ENCODE assay signal across 8 cellular contexts in genomic region chr3:157130138-157130880, GRCh38. TPM values are rescaled to one million over a fixed set of nuclear protein-coding genes. Genes with fewer than 3 reads are reported as not detected.
A peak's percentile ranks its signal among the peaks of the same experiment; 100 is the strongest.
DNase-seq lines count a peak whose midpoint lies in the region; ATAC-seq, FAIRE-seq and TF ChIP-seq lines count a peak whose summit lies in the region.

No MANE protein-coding gene starts in this region.

- 6% methylated on average over 17 of the region's 24 CpGs for WGBS in A549 (ENCODE audit: missing lambda C conversion rate)
- WGBS in H9 (ENCODE audit: extremely low coverage, insufficient read length, low lambda C conversion rate) = no CpG with 5 or more reads among the region's 24 CpGs
- 13 to 19% methylated on average over 6 to 10 of the region's 24 CpGs for WGBS in gastroesophageal sphincter (ENCODE audit: low coverage in 1 of 2), 2 donors

- H2AFZ ChIP-seq in H9 (ENCODE audit: low read length) = peak overlapping the region; percentile 53
- H2AFZ ChIP-seq in PC-9 = peak overlapping the region; percentile 39

- peak overlapping the region; percentile 2 for H3K9ac ChIP-seq in H9 (ENCODE audit: extremely low read depth, insufficient read length, low read length)

- CTCF ChIA-PET in A549 (lab: Yijun Ruan, JAX) (interaction anchor here (0.6 to 10.9 kb wide), 19 partner anchors 12 to 980 kb away, joined by 3 to 100 read pairs (median 6); partner anchors contain the start of genes SSR3 and TIPARP), PC-9 (lab: Charles Lee) (interaction anchor here (0.5 to 1.0 kb wide), 4 partner anchors 41 to 412 kb away, joined by 3 read pairs; no protein-coding TSS in a partner anchor)

- TF ChIP-seq CTCF in A549 (IDR thresholded peaks at IDR 0.05) = peak; percentile 83
- TF ChIP-seq CTCF in H9 (conservative IDR thresholded peaks at IDR 0.05) = peak; percentile 89
- TF ChIP-seq CTCF in PC-9 (conservative IDR thresholded peaks at IDR 0.05) = peak; percentile 94
- peak; percentile 41 to 61 (median 52) for TF ChIP-seq CTCF in gastroesophageal sphincter (IDR thresholded peaks at IDR 0.05)
- TF ChIP-seq CTCF in osteocyte (IDR thresholded peaks at IDR 0.05) = peak; percentile 78
- peak; percentile 32 to 38 for TF ChIP-seq CTCF in tibial artery (IDR thresholded peaks at IDR 0.05)

- H3K36me3 ChIP-seq in PC-9 (ENCODE audit: low read depth) (no peaks in the 10 kb centered on the region), gastroesophageal sphincter (no peaks in the 10 kb centered on the region), tibial artery (no peaks in the 10 kb centered on the region)

- H4K20me1 ChIP-seq in H9 (ENCODE audit: control insufficient read depth, insufficient read depth, insufficient read length) (no peaks in the 10 kb centered on the region), PC-9 (ENCODE audit: insufficient read depth) (no peaks in the 10 kb centered on the region)

- H3K9me3 ChIP-seq in A549 = no peaks in the 10 kb centered on the region
- no peaks in the 10 kb centered on the region for H3K9me3 ChIP-seq in H9 (ENCODE audit: control insufficient read depth, low read depth, low read length)
- H3K9me3 ChIP-seq in PC-9 (ENCODE audit: insufficient read depth, low read depth) = no peaks in the 10 kb centered on the region
- H3K9me3 ChIP-seq in gastroesophageal sphincter = no peaks in the 10 kb centered on the region
- H3K9me3 ChIP-seq in tibial artery = no peaks in the 10 kb centered on the region

- no peak overlapping the region for H3K23ac ChIP-seq in H9 (ENCODE audit: insufficient read length, low read depth, low read length)

- H3K9me2 ChIP-seq in PC-9 (ENCODE audit: insufficient read depth) = no peaks in the 10 kb centered on the region

- intact Hi-C loops in PC-9 (cut with micrococcal nuclease; ENCODE audit: unreplicated experiment) = loop anchor here (1.0 to 10.0 kb wide), 9 partner anchors 49 to 979 kb away; partner anchors contain the start of genes LEKR1, SSR3 and TIPARP
- intact Hi-C loops in tibial artery (cut with DNase I; ENCODE audit: low total_unique reads) = loop anchor here (5.0 to 10.0 kb wide), 2 partner anchors 306 to 578 kb away; partner anchors contain the start of gene LEKR1

- no peak overlapping the region; the same call in 1 of the 2 replicates for H3K4ac ChIP-seq in H9 (ENCODE audit: low read depth, low read length)

- TF ChIP-seq POLR2A in A549 (IDR thresholded peaks at IDR 0.05; ENCODE audit: low read length) (no peak), gastroesophageal sphincter (IDR thresholded peaks at IDR 0.05) (no peak)

- no peak overlapping the region for H2BK120ac ChIP-seq in H9 (ENCODE audit: low read depth, low read length, poor library complexity, severe bottlenecking)

- no TSS peak for BruUV-seq in PC-9 (replicated peaks; lab: Mats Ljungman, UMichigan)

- POLR2A ChIA-PET in A549 (lab: Yijun Ruan, JAX) (interaction anchor here (1.0 to 8.0 kb wide), 2 partner anchors 42 to 456 kb away, joined by 3 to 69 read pairs; partner anchors contain the start of gene TIPARP), PC-9 (lab: Charles Lee; ENCODE audit: unreplicated experiment) (interaction anchor here (0.6 to 1.4 kb wide), 4 partner anchors 30 to 94 kb away, joined by 3 to 18 read pairs (median 4); no protein-coding TSS in a partner anchor)

- no peak overlapping the region for H3T11ph ChIP-seq in H9 (ENCODE audit: low read length)

- H3K79me1 ChIP-seq in H9 (ENCODE audit: insufficient read depth, low read depth, low read length, poor library complexity, severe bottlenecking) = no peaks in the 10 kb centered on the region

- H3K27ac ChIP-seq in A549 = peak overlapping the region; percentile 77 to 80
- H3K27ac ChIP-seq in H9 (ENCODE audit: insufficient read length, low read depth, low read length) = no peak overlapping the region
- H3K27ac ChIP-seq in PC-9 = peak overlapping the region; percentile 94
- H3K27ac ChIP-seq in gastroesophageal sphincter = peak overlapping the region in 3 of 4 donors; percentile 67 to 78 (median 74)
- peak overlapping the region; percentile 72 to 87 for H3K27ac ChIP-seq in tibial artery

- H3F3A ChIP-seq in PC-9 (ENCODE audit: insufficient read depth, low read depth) = peaks cover 64% of the 10 kb centered on the region

- H3K56ac ChIP-seq in H9 (ENCODE audit: insufficient read length, low read depth, low read length) = no peak overlapping the region

- H3K9me3 Mint-ChIP-seq in H9 (no peaks in the 10 kb centered on the region), osteocyte (ENCODE audit: unreplicated experiment) (no peaks in the 10 kb centered on the region)

- peak overlapping the region; percentile 65 for H3K18ac ChIP-seq in H9 (ENCODE audit: insufficient read length, low read depth, low read length)

- H4K5ac ChIP-seq in H9 (ENCODE audit: insufficient read length, low read depth, low read length) = no peak overlapping the region

- peaks cover 7% of the 10 kb centered on the region for H3K27me3 Mint-ChIP-seq in H9 (ENCODE audit: low read depth)
- H3K27me3 Mint-ChIP-seq in osteocyte (ENCODE audit: unreplicated experiment) = no peaks in the 10 kb centered on the region

- H3K27me3 ChIP-seq in H9 (ENCODE audit: insufficient read depth, low read length) = no peaks in the 10 kb centered on the region
- H3K27me3 ChIP-seq in PC-9 (ENCODE audit: insufficient read depth, low read depth) = no peaks in the 10 kb centered on the region
- H3K27me3 ChIP-seq in gastroesophageal sphincter = no peaks in the 10 kb centered on the region
- H3K27me3 ChIP-seq in tibial artery = no peaks in the 10 kb centered on the region

- H3K79me2 ChIP-seq in H9 (ENCODE audit: insufficient read depth, low read length) (no peaks in the 10 kb centered on the region), PC-9 (ENCODE audit: low read depth) (no peaks in the 10 kb centered on the region)

- H3K23me2 ChIP-seq in H9 (ENCODE audit: insufficient read length, low read depth, low read length, poor library complexity, severe bottlenecking) = no peaks in the 10 kb centered on the region

- TF ChIP-seq EP300 in A549 (IDR thresholded peaks at IDR 0.05) (peak in 1 of 2 experiments; percentile 44; a peak in 1 of 5 replicates), gastroesophageal sphincter (IDR thresholded peaks at IDR 0.05) (no peak)

- peak; percentile 75 to 85 for DNase-seq in A549 (ENCODE audit: low read depth in 1 of 2, low spot score in 1 of 2)
- DNase-seq in H9 = peak; percentile 79
- DNase-seq in PC-9 = peak; percentile 92 to 98
- DNase-seq in activated effector memory CD4-positive, alpha-beta T cell treated with anti-CD3 and anti-CD28 coated beads, Interleukin-2, amount 50 U/mL, for 16 hours = peak; percentile 88
- DNase-seq in osteocyte (ENCODE audit: extremely low spot score, unreplicated experiment) = no peak
- DNase-seq in tibial artery = peak; percentile 63 to 76

- peak; percentile 77 to 87 for TF ChIP-seq RAD21 in A549 (conservative IDR thresholded peaks at IDR 0.05 in 1 of 2, IDR thresholded peaks at IDR 0.05 in 1 of 2)

- H2AK5ac ChIP-seq in H9 (ENCODE audit: insufficient read length, low read length) = no peak overlapping the region

- no peak overlapping the region for H2BK20ac ChIP-seq in H9 (ENCODE audit: low read depth, low read length, poor library complexity, severe bottlenecking)

- peaks cover 66% of the 10 kb centered on the region for H3K4me1 ChIP-seq in A549
- H3K4me1 ChIP-seq in H9 (ENCODE audit: insufficient read depth, low read length) = peaks cover 2% of the 10 kb centered on the region; the same call in 1 of the 2 replicates
- peaks cover 81% of the 10 kb centered on the region for H3K4me1 ChIP-seq in PC-9 (replicated peaks; ENCODE audit: insufficient read depth)
- peaks cover 0 to 62% (median 13%) of the 10 kb centered on the region in 3 donors for H3K4me1 ChIP-seq in gastroesophageal sphincter
- H3K4me1 ChIP-seq in tibial artery = peaks cover 0 to 51% (median 38%) of the 10 kb centered on the region in 4 donors

- H4K8ac ChIP-seq in H9 (replicated peaks; ENCODE audit: insufficient read length, low read depth, low read length) = no peak overlapping the region

- H2BK5ac ChIP-seq in H9 (ENCODE audit: insufficient read length, low read length) = no peak overlapping the region

- H3K14ac ChIP-seq in H9 (ENCODE audit: insufficient read depth, low read length) = peak overlapping the region; percentile 77

- peak overlapping the region; percentile 8 for H4K91ac ChIP-seq in H9 (ENCODE audit: insufficient read length, low read depth, low read length)

- no peaks in the 10 kb centered on the region for H3K36me3 Mint-ChIP-seq in H9 (ENCODE audit: insufficient read depth in 1 of 3, low read depth in 3 of 3)
- no peaks in the 10 kb centered on the region for H3K36me3 Mint-ChIP-seq in osteocyte (ENCODE audit: unreplicated experiment)

- H3K27ac Mint-ChIP-seq in H9 (peak overlapping the region; percentile 15 to 75 (median 34)), osteocyte (ENCODE audit: unreplicated experiment) (peak overlapping the region; percentile 94)

- peak overlapping the region; percentile 82 for H3K4me2 ChIP-seq in A549
- peak overlapping the region; percentile 34 for H3K4me2 ChIP-seq in H9 (ENCODE audit: insufficient read depth, insufficient read length, low read length)
- H3K4me2 ChIP-seq in PC-9 = peak overlapping the region; percentile 88

- H3K4me3 ChIP-seq in A549 (peak overlapping the region; percentile 2; the same call in 1 of the 3 replicates), PC-9 (peak overlapping the region; percentile 43), gastroesophageal sphincter (peak overlapping the region in 1 of 2 donors; percentile 27), tibial artery (no peak overlapping the region)

- ATAC-seq in A549 (peak; percentile 60 to 68), gastroesophageal sphincter (peak; percentile 44), GM21737 (IDR thresholded peaks at IDR 0.05; ENCODE audit: unreplicated experiment) (no peak)

- H2BK15ac ChIP-seq in H9 (ENCODE audit: low read depth, low read length) = no peak overlapping the region

- no peak for FAIRE-seq in A549 (lab: Jason Lieb, UNC)

- H2BK12ac ChIP-seq in H9 (ENCODE audit: insufficient read length, low read depth, low read length) = no peak overlapping the region

- H3K4me3 Mint-ChIP-seq in H9 = peak overlapping the region; percentile 39 to 53
- H3K4me3 Mint-ChIP-seq in osteocyte (ENCODE audit: unreplicated experiment) = peak overlapping the region; percentile 42

- H3K4me1 Mint-ChIP-seq in H9 (peaks cover 25 to 36% of the 10 kb centered on the region in 2 experiments), osteocyte (ENCODE audit: unreplicated experiment) (peaks cover 51% of the 10 kb centered on the region)

TF ChIP-seq in A549, 52 proteins besides CTCF, POLR2A, EP300 and RAD21 (continues in another document):
- TF ChIP-seq RFX5 (IDR thresholded peaks at IDR 0.05) (no peak), JUNB (IDR thresholded peaks at IDR 0.05) (peak; percentile 22; the same call in 1 of the 2 replicates), HDAC2 (IDR thresholded peaks at IDR 0.05) (no peak)

RNA-seq across cellular contexts. Expression of gene CCNL1, which starts 29.6 kb away (rescaled TPM):
- 130 and 170 TPM in 2 replicates for polyA plus RNA-seq in A549 (2011; rRNA removed)
- polyA plus RNA-seq in A549 (2012; cell fraction: cytosol; rRNA removed) = 39.2 and 43.3 TPM in 2 replicates
- polyA plus RNA-seq in A549 (2012; cell fraction: nucleus; rRNA removed) = 258 and 267 TPM in 2 replicates
- polyA plus RNA-seq in A549 (2017; fragmentation: RNase III; extraction: RNeasy Plus Mini Kit Qiagen cat#74134 plus additional on column Dnase treatment) = 39.7 to 51.3 TPM (median 45.1 TPM) in 3 replicates
- 111 and 159 TPM in 2 replicates for polyA minus RNA-seq in A549 (2011; rRNA and poly(A)+ RNA removed)
- total RNA-seq in H9 (2021) = 93.9 and 103 TPM in 2 replicates
- 91.3 and 101 TPM in 2 replicates for total RNA-seq in PC-9 (2021)
- 100 to 1,000 TPM in 2 of 4 donors, 10 to 100 TPM in 2; 32.7 to 211 (median 92.6) TPM for total RNA-seq in gastroesophageal sphincter
- total RNA-seq in osteocyte = 93.0 and 116 TPM in 2 replicates

Comparison
In these comparisons a context has a peak if more than half of its experiments do, and no peak if none do; other contexts are left out.
1. H3K4me2 ChIP-seq: peak in every context shown above with its lines; median percentile 88 in PC-9; 82 in A549; 34 in H9.
2. H3K4me3 ChIP-seq: peak in A549 (single experiment) and PC-9 (single experiment); none in tibial artery (0 of 2).
3. CTCF ChIP-seq: peak in every context shown above with its lines; median percentile 94 in PC-9; 89 in H9; 83 in A549; 78 in osteocyte; 52 in gastroesophageal sphincter; 35 in tibial artery.